Comparison of ENCODE assay signal across 7 cellular contexts in the genomic region with DNA sequence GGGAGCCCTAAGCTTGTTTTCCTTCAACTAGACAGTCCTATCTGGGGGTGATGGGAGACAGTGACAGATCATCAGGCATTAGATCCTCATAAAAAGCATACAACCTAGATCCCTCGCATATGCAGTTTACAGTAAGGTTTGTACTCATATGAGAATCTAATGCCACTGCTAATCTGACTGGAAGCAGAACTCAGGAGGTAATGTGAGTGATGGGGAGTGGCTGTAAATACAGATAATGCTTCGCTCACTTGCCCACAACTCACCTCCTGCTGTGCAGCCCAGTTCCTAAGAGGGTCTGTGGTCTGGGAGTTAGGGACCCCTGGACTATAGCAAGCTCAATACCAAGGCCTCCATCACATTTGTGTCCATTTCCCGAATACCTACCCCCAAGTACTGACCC.
"Had no signal": no experiment of that assay in that cellular context is flagged by ENCODE, and none has a peak within 500 bp of the region (broad histone marks: within the 10 kb centered on the region; RNA-seq: fewer than 3 reads in every experiment).

No MANE protein-coding gene starts in this region.

- ATAC-seq: HepG2, K562 had no signal

- H3K27ac Mint-ChIP-seq: IgD-negative memory B cell had no signal

- H3K4me3 ChIP-seq: K562 had no signal

- H3K27ac ChIP-seq: HL-60 had no signal

- H3K36me3 Mint-ChIP-seq: IgD-negative memory B cell had no signal

- H3K4me1 Mint-ChIP-seq: IgD-negative memory B cell had no signal

- DNase-seq: IMR-90, KBM-7 had no signal

- H3K4me3 Mint-ChIP-seq: IgD-negative memory B cell had no signal

- FAIRE-seq: HepG2, HTR-8/SVneo, K562 had no signal
